Comparison of ENCODE assay signal across 8 cellular contexts in the genomic region with DNA sequence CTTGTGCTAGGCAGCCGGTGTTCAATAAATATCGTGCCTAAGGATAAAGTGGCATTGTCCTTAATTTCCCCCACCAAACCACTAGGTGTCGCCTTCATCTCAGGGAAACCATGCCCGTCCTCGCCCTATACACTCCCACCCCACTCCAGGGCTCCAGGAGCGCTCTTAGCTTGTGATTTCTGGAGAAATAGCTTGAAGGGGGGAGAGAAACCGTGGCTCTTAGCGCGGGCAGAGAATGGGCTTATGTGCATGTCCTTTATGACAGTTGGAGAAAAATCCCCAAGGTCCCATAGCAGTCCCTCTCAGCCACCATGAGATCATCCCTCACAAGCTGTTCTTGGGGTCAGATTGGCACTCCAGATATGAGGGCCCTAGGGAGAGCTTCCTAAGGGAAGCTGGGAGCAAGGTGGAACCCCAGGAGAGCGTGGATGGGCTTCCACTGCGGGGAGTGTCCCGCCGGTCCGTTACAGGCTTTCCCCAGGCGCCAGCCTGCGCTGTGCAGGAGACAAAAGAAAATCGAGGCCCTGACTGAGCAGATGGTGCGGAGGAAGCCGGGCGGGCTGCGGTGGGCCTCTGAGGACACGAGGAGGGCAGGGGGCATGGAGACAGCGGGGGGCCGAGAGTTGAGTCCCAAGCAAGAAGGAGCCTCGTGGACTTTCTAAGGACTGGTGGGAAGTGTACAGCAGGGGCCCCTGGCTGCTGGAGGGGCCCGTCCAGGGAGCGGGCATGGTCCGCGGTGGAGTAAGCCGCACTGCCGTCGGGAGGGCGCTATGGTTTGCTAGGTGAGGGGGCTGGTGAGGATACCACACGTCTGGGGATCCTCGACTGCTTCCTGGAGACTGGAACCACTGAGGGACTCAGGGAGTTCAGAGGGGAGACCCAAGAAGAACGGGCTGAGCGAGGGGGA. TPM values are rescaled to one million over a fixed set of nuclear protein-coding genes. Genes with fewer than 3 reads are reported as not detected.
A peak's percentile ranks its signal among the peaks of the same experiment; 100 is the strongest.
DNase-seq lines count a peak whose midpoint lies in the region; FAIRE-seq and TF ChIP-seq lines count a peak whose summit lies in the region.

No MANE protein-coding gene starts in this region.

- DNase-seq in D721Med (ENCODE audit: insufficient read length, low spot score) = peak; percentile 79
- DNase-seq in HS-27A (ENCODE audit: low read depth) = peak; percentile 57
- DNase-seq in NOMO-1 (lab: John Stamatoyannopoulos, UW; ENCODE audit: unreplicated experiment in 2 of 2) = peak; percentile 74 to 75
- peak; percentile 52 for DNase-seq in activated T-cell treated with anti-CD3 and anti-CD28 coated beads for 1 hour (ENCODE audit: low read depth)
- DNase-seq in erythroblast (lab: John Stamatoyannopoulos, UW) = peak; percentile 69 to 85
- DNase-seq in mucosa of gallbladder (ENCODE audit: low spot score) = peak; percentile 70
- peak; percentile 23 to 24 for DNase-seq in stimulated activated CD8-positive, alpha-beta memory T cell treated with anti-CD3 and anti-CD28 coated beads, Interleukin-7, amount 100 ng/mL, for 4 hours (ENCODE audit: low read depth in 2 of 2)
- DNase-seq in NK-92 treated with Interleukin-12 subunit alpha and Interleukin-12 subunit beta, amount 100 ng/mL, for 24 hours (lab: John Stamatoyannopoulos, UW) = no peak

- peak; percentile 85 for FAIRE-seq in D721Med (lab: Jason Lieb, UNC)

- TF ChIP-seq CTCF in D721Med (IDR thresholded peaks at IDR 0.05; ENCODE audit: insufficient read depth, missing control alignments) = peak; percentile 92

- TF ChIP-seq POLR2A in erythroblast (IDR thresholded peaks at IDR 0.05; ENCODE audit: low read length) = no peak

RNA-seq across cellular contexts. Expression of a gene that starts 0.8 kb away (rescaled TPM):
- 22.0 TPM for total RNA-seq in mucosa of gallbladder

RNA-seq across cellular contexts. Expression of a gene that starts 21.4 kb away (rescaled TPM):
- 4.6 TPM for total RNA-seq in mucosa of gallbladder

RNA-seq across cellular contexts. Expression of a gene that starts 24.2 kb away (rescaled TPM):
- 30.7 TPM for total RNA-seq in mucosa of gallbladder

RNA-seq across cellular contexts. Expression of a gene that starts 36.6 kb away (rescaled TPM):
- total RNA-seq in mucosa of gallbladder = 1.1 TPM

RNA-seq across cellular contexts. Expression of a gene that starts 37.9 kb away (rescaled TPM):
- total RNA-seq in mucosa of gallbladder = not detected
